Comparison of ENCODE assay signal across 26 cellular contexts in genomic region chr2:14354231-14354630, GRCh38.
"Had no signal": no experiment of that assay in that cellular context is flagged by ENCODE, and none has a peak within 500 bp of the region (broad histone marks: within the 10 kb centered on the region; RNA-seq: fewer than 3 reads in every experiment).

No MANE protein-coding gene starts in this region.

- H3K4me1 Mint-ChIP-seq: IgD-negative memory B cell, T-helper 17 cell had no signal

- H3K27ac Mint-ChIP-seq: IgD-negative memory B cell, T-helper 17 cell had no signal

- H3K4me3 Mint-ChIP-seq: IgD-negative memory B cell, T-helper 17 cell had no signal

- H3K9ac ChIP-seq: KMS-11 had no signal

- H3K36me3 ChIP-seq: SJCRH30 had no signal

- H3K27me3 ChIP-seq: SJCRH30 had no signal

- H3K4me1 ChIP-seq: SJCRH30 had no signal

- DNase-seq: Kasumi-1; MV-4-11; NCI-H1048; NCI-H1105; NCI-H1417; NCI-H1436 treated with DMSO at 0.1 percent for 48 hours; NCI-H1694 treated with DMSO at 0.1 percent for 48 hours; NCI-H1930; NCI-H2081; NCI-H2107; NCI-H226; NCI-H446; NCI-H510A; NCI-H524 treated with DMSO at 0.1 percent for 48 hours; NCI-H69; NCI-H774; NK-92 treated with Interleukin-12 subunit alpha and Interleukin-12 subunit beta, amount 100 ng/mL, for 24 hours; OCI-M1; Right ventricle myocardium superior; RPMI8226; SJCRH30; T-helper 1 cell; T-helper 17 cell had no signal

- H3K27me3 Mint-ChIP-seq: IgD-negative memory B cell, T-helper 17 cell had no signal

- H3K9me3 ChIP-seq: SJCRH30 had no signal

- H3K4me3 ChIP-seq: K562, SJCRH30 had no signal

- H3K36me3 Mint-ChIP-seq: IgD-negative memory B cell had no signal
